Comparison of ENCODE assay signal across 21 cellular contexts in the genomic region with DNA sequence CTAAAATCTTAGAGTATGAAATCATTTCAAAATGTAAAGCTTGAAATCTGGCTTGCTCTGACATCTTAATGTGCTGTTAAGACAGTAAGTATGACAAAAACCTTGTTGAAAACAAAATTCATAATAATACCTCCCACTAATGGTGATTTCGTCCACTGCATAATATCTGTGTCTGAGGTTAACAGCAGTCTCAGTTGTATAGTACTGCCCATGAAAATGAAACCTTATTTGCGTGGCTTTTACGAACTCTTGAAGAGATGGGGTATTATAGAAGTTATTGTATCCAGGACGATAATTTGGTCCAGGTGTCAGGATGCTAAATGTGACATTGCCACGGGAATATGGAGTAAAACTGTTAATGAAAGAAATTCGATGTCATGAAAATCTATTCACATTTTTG.
DNase-seq lines count a peak whose midpoint lies in the region; ATAC-seq, FAIRE-seq and TF ChIP-seq lines count a peak whose summit lies in the region.
"Had no signal": no experiment of that assay in that cellular context is flagged by ENCODE, and none has a peak within 500 bp of the region (broad histone marks: within the 10 kb centered on the region; RNA-seq: fewer than 3 reads in every experiment).

No MANE protein-coding gene starts in this region.

- no peaks in the 10 kb centered on the region for H3K9me3 ChIP-seq in MM.1S (replicated peaks; ENCODE audit: insufficient read depth, low read length)
- H3K9me3 ChIP-seq in PC-9 (ENCODE audit: insufficient read depth, low read depth), result no peaks in the 10 kb centered on the region
- no peaks in the 10 kb centered on the region for H3K9me3 ChIP-seq in skeletal muscle satellite cell (replicated peaks; ENCODE audit: low read length)
- H3K9me3 ChIP-seq in BE2C, result no peaks in the 10 kb centered on the region; the same call in 1 of the 2 replicates
- H3K9me3 ChIP-seq: A549, BLaER1 had no signal

- no peaks in the 10 kb centered on the region for H3K36me3 Mint-ChIP-seq in stimulated activated memory B cell treated with anti-CD40 and anti-IgM and Interleukin-4, amounts not matched to agents 10 μg/mL and 1 μg/mL and 100 μg/mL, for 72 hours
- H3K36me3 Mint-ChIP-seq: CD4-positive, CD25-positive, alpha-beta regulatory T cell; CD8-positive, alpha-beta T cell had no signal

- intact Hi-C loops in PC-9 (cut with micrococcal nuclease; ENCODE audit: unreplicated experiment), result no loop called here

- no peak overlapping the region for H3K27ac Mint-ChIP-seq in stimulated activated memory B cell treated with anti-CD40 and anti-IgM and Interleukin-4, amounts not matched to agents 10 μg/mL and 1 μg/mL and 100 μg/mL, for 72 hours
- H3K27ac Mint-ChIP-seq: CD4-positive, CD25-positive, alpha-beta regulatory T cell; CD8-positive, alpha-beta T cell had no signal

- H3F3A ChIP-seq in MM.1S (ENCODE audit: insufficient read depth, low read length), result no peaks in the 10 kb centered on the region
- no peaks in the 10 kb centered on the region for H3F3A ChIP-seq in PC-9 (ENCODE audit: insufficient read depth, low read depth)

- H3K4me1 ChIP-seq in MM.1S (ENCODE audit: low read length) (no peaks in the 10 kb centered on the region), PC-9 (replicated peaks; ENCODE audit: insufficient read depth) (no peaks in the 10 kb centered on the region), skeletal muscle satellite cell (ENCODE audit: control insufficient read depth, insufficient read depth, low read length) (peaks cover 11% of the 10 kb centered on the region), BE2C (peaks cover 27% of the 10 kb centered on the region)
- H3K4me1 ChIP-seq: A549, BLaER1 had no signal

- no peaks in the 10 kb centered on the region for H3K9me3 Mint-ChIP-seq in stimulated activated memory B cell treated with anti-CD40 and anti-IgM and Interleukin-4, amounts not matched to agents 10 μg/mL and 1 μg/mL and 100 μg/mL, for 72 hours

- peak; percentile 77 for FAIRE-seq in D721Med (lab: Jason Lieb, UNC)
- FAIRE-seq: A549, G401.6, GM12892, H1 had no signal

- POLR2A ChIA-PET in PC-9 (lab: Charles Lee; ENCODE audit: unreplicated experiment), result no interaction called here

- H3K9me2 ChIP-seq in MM.1S (replicated peaks; ENCODE audit: insufficient read depth, low read length) (no peaks in the 10 kb centered on the region), PC-9 (ENCODE audit: insufficient read depth) (no peaks in the 10 kb centered on the region; the same call in 1 of the 2 replicates)

- H3K9ac ChIP-seq in MM.1S (ENCODE audit: low read length), result no peak overlapping the region
- no peak overlapping the region for H3K9ac ChIP-seq in skeletal muscle satellite cell (ENCODE audit: low read depth, low read length)
- H3K9ac ChIP-seq: BLaER1, GM23248 had no signal

- H4K20me1 ChIP-seq in MM.1S (ENCODE audit: insufficient read depth, low read length), result no peaks in the 10 kb centered on the region
- H4K20me1 ChIP-seq in PC-9 (ENCODE audit: insufficient read depth), result no peaks in the 10 kb centered on the region
- H4K20me1 ChIP-seq: BLaER1 had no signal

- BruUV-seq in PC-9 (replicated peaks; lab: Mats Ljungman, UMichigan), result no TSS peak

- no peaks in the 10 kb centered on the region for H3K27me3 Mint-ChIP-seq in stimulated activated memory B cell treated with anti-CD40 and anti-IgM and Interleukin-4, amounts not matched to agents 10 μg/mL and 1 μg/mL and 100 μg/mL, for 72 hours
- H3K27me3 Mint-ChIP-seq: CD4-positive, CD25-positive, alpha-beta regulatory T cell had no signal

- H3K27ac ChIP-seq in MM.1S (ENCODE audit: low read length) (no peak overlapping the region), PC-9 (no peak overlapping the region)
- H3K27ac ChIP-seq: A549, BLaER1, C4-2B, GM23248 had no signal

- H3K4me2 ChIP-seq in MM.1S (ENCODE audit: low read depth, low read length) (0 out of 2 replicates have a peak overlapping the region, but pooled peaks have one; percentile 1), PC-9 (no peak overlapping the region), skeletal muscle satellite cell (ENCODE audit: low read length) (peak overlapping the region; percentile 40)
- H3K4me2 ChIP-seq: A549, BLaER1 had no signal

- H3K36me3 ChIP-seq in MM.1S (replicated peaks; ENCODE audit: insufficient read depth, low read length) (no peaks in the 10 kb centered on the region), PC-9 (ENCODE audit: low read depth) (no peaks in the 10 kb centered on the region), skeletal muscle satellite cell (ENCODE audit: insufficient read depth, low read length) (no peaks in the 10 kb centered on the region), BE2C (no peaks in the 10 kb centered on the region)
- H3K36me3 ChIP-seq: BLaER1 had no signal

- no peaks in the 10 kb centered on the region for H3K27me3 ChIP-seq in MM.1S (replicated peaks; ENCODE audit: insufficient read depth, low read length)
- no peaks in the 10 kb centered on the region for H3K27me3 ChIP-seq in PC-9 (ENCODE audit: insufficient read depth, low read depth)
- H3K27me3 ChIP-seq in skeletal muscle satellite cell (ENCODE audit: control insufficient read depth, insufficient read depth, low read length), result no peaks in the 10 kb centered on the region
- H3K27me3 ChIP-seq in BE2C, result no peaks in the 10 kb centered on the region
- H3K27me3 ChIP-seq: BLaER1 had no signal

- CTCF ChIA-PET in PC-9 (lab: Charles Lee), result no interaction called here

- no peak for TF ChIP-seq CTCF in D721Med (IDR thresholded peaks at IDR 0.05; ENCODE audit: insufficient read depth, missing control alignments)
- TF ChIP-seq CTCF in MM.1S (IDR thresholded peaks at IDR 0.05; ENCODE audit: low read length), result no peak
- TF ChIP-seq CTCF in PC-9 (conservative IDR thresholded peaks at IDR 0.05), result no peak
- TF ChIP-seq CTCF in BE2C (IDR thresholded peaks at IDR 0.05; ENCODE audit: low read depth, low read length), result no peak

- H3K79me2 ChIP-seq in MM.1S (ENCODE audit: low read length), result no peaks in the 10 kb centered on the region
- no peaks in the 10 kb centered on the region for H3K79me2 ChIP-seq in PC-9 (ENCODE audit: low read depth)

- ATAC-seq in stimulated activated memory B cell treated with anti-CD40 and anti-IgM and Interleukin-4, amounts not matched to agents 10 μg/mL and 1 μg/mL and 100 μg/mL, for 72 hours, result no peak
- ATAC-seq: A549; CD8-positive, alpha-beta T cell had no signal

- no peak overlapping the region for H3K4me3 ChIP-seq in MM.1S (ENCODE audit: low read length)
- no peak overlapping the region for H3K4me3 ChIP-seq in PC-9
- H3K4me3 ChIP-seq in skeletal muscle satellite cell (ENCODE audit: low read length), result no peak overlapping the region
- no peak overlapping the region for H3K4me3 ChIP-seq in BE2C (ENCODE audit: low read depth, low read length)
- H3K4me3 ChIP-seq: A549, BLaER1, GM23248 had no signal

- DNase-seq in D721Med (ENCODE audit: insufficient read length, low spot score) (no peak), MM.1S (no peak), PC-9 (no peak), NCI-H128 (lab: John Stamatoyannopoulos, UW; ENCODE audit: unreplicated experiment) (no peak), BE2C (no peak)
- DNase-seq: 8988T; CD4-positive, CD25-positive, alpha-beta regulatory T cell; CD8-positive, alpha-beta T cell; DMS53; DMS79 treated with DMSO at 0.1 percent for 48 hours; GM23248; H7; HCEC 1CT had no signal

- H2AFZ ChIP-seq in MM.1S (ENCODE audit: low read length) (no peak overlapping the region), PC-9 (peak overlapping the region; percentile 26; the same call in 1 of the 2 replicates)
- H2AFZ ChIP-seq: GM23248 had no signal

- no peak overlapping the region for H3K4me3 Mint-ChIP-seq in stimulated activated memory B cell treated with anti-CD40 and anti-IgM and Interleukin-4, amounts not matched to agents 10 μg/mL and 1 μg/mL and 100 μg/mL, for 72 hours
- H3K4me3 Mint-ChIP-seq: CD4-positive, CD25-positive, alpha-beta regulatory T cell; CD8-positive, alpha-beta T cell had no signal

- no peaks in the 10 kb centered on the region for H3K4me1 Mint-ChIP-seq in stimulated activated memory B cell treated with anti-CD40 and anti-IgM and Interleukin-4, amounts not matched to agents 10 μg/mL and 1 μg/mL and 100 μg/mL, for 72 hours
- H3K4me1 Mint-ChIP-seq: CD4-positive, CD25-positive, alpha-beta regulatory T cell had no signal
